ENCODE assay signal across 2 cellular contexts in genomic region chr12:7068240-7068993, GRCh38.
TF ChIP-seq lines count a peak whose summit lies in the region.

No MANE protein-coding gene starts in this region.

TF ChIP-seq in SK-N-SH treated with all-trans-retinoic acid at 6 μM for 48 hours, 23 proteins besides CTCF, POLR2A, EP300 and RAD21 (continued from another document):
- no peak for TF ChIP-seq RARB (CRISPR knock-in tag; IDR thresholded peaks at IDR 0.05)
- no peak for TF ChIP-seq CSDC2 (CRISPR knock-in tag; IDR thresholded peaks at IDR 0.05)
- no peak for TF ChIP-seq ISL1 (CRISPR knock-in tag; IDR thresholded peaks at IDR 0.05)
- no peak for TF ChIP-seq POU6F1 (CRISPR knock-in tag; IDR thresholded peaks at IDR 0.05; ENCODE audit: borderline replicate concordance, low read depth)
- TF ChIP-seq ZC3H10 (CRISPR knock-in tag; IDR thresholded peaks at IDR 0.05) = no peak
- TF ChIP-seq ESRRG (CRISPR knock-in tag; IDR thresholded peaks at IDR 0.05) = no peak
- no peak for TF ChIP-seq ZNF8 (CRISPR knock-in tag; IDR thresholded peaks at IDR 0.05)
- TF ChIP-seq CREB5 (CRISPR knock-in tag; IDR thresholded peaks at IDR 0.05; ENCODE audit: low read depth) = no peak

TF ChIP-seq in SK-N-SH, 30 proteins besides CTCF, POLR2A, EP300 and RAD21 (continued from another document):
- TF ChIP-seq, protein P1, sequence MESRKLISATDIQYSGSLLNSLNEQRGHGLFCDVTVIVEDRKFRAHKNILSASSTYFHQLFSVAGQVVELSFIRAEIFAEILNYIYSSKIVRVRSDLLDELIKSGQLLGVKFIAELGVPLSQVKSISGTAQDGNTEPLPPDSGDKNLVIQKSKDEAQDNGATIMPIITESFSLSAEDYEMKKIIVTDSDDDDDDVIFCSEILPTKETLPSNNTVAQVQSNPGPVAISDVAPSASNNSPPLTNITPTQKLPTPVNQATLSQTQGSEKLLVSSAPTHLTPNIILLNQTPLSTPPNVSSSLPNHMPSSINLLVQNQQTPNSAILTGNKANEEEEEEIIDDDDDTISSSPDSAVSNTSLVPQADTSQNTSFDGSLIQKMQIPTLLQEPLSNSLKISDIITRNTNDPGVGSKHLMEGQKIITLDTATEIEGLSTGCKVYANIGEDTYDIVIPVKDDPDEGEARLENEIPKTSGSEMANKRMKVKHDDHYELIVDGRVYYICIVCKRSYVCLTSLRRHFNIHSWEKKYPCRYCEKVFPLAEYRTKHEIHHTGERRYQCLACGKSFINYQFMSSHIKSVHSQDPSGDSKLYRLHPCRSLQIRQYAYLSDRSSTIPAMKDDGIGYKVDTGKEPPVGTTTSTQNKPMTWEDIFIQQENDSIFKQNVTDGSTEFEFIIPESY (IDR thresholded peaks at IDR 0.05; ENCODE audit: borderline replicate concordance, low read depth) = no peak
- TF ChIP-seq NFIC (IDR thresholded peaks at IDR 0.05; ENCODE audit: borderline replicate concordance) = no peak
- TF ChIP-seq RCOR1 (IDR thresholded peaks at IDR 0.05; ENCODE audit: low read length) = no peak
- TF ChIP-seq YY1 (IDR thresholded peaks at IDR 0.05; ENCODE audit: low read depth) = no peak
- no peak for TF ChIP-seq POLR2AphosphoS5 (IDR thresholded peaks at IDR 0.05; ENCODE audit: low read depth, low read length)
- no peak for TF ChIP-seq JUND (IDR thresholded peaks at IDR 0.05)
- TF ChIP-seq RFX5 (IDR thresholded peaks at IDR 0.05; ENCODE audit: low read length) = no peak
- no peak for TF ChIP-seq FOSL2 (IDR thresholded peaks at IDR 0.05; ENCODE audit: borderline replicate concordance, low read depth)
- TF ChIP-seq, protein P2, sequence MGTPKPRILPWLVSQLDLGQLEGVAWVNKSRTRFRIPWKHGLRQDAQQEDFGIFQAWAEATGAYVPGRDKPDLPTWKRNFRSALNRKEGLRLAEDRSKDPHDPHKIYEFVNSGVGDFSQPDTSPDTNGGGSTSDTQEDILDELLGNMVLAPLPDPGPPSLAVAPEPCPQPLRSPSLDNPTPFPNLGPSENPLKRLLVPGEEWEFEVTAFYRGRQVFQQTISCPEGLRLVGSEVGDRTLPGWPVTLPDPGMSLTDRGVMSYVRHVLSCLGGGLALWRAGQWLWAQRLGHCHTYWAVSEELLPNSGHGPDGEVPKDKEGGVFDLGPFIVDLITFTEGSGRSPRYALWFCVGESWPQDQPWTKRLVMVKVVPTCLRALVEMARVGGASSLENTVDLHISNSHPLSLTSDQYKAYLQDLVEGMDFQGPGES (IDR thresholded peaks at IDR 0.05; ENCODE audit: low read depth, low read length) = no peak
TF ChIP-seq in SK-N-SH: peak in this region for 0.
